Comparison of ENCODE assay signal across 8 cellular contexts in genomic region chr9:33623658-33624586, GRCh38.
A peak's percentile ranks its signal among the peaks of the same experiment; 100 is the strongest.
DNase-seq lines count a peak whose midpoint lies in the region; ATAC-seq and TF ChIP-seq lines count a peak whose summit lies in the region.

No MANE protein-coding gene starts in this region.

- peaks cover 22 to 37% (median 26%) of the 10 kb centered on the region in 5 donors for H3K27me3 Mint-ChIP-seq in naive thymus-derived CD4-positive, alpha-beta T cell
- peaks cover 52% of the 10 kb centered on the region for H3K27me3 Mint-ChIP-seq in stimulated activated memory B cell treated with anti-CD40 and anti-IgM and Interleukin-4, amounts not matched to agents 10 μg/mL and 1 μg/mL and 100 μg/mL, for 72 hours

- intact Hi-C loops in naive thymus-derived CD4-positive, alpha-beta T cell (cut with micrococcal nuclease), result loop anchor here (1.0 to 5.0 kb wide), 4 partner anchors 98 to 337 kb away; no protein-coding TSS in a partner anchor

- H3K27ac Mint-ChIP-seq in naive thymus-derived CD4-positive, alpha-beta T cell, result no peak overlapping the region
- H3K27ac Mint-ChIP-seq in stimulated activated memory B cell treated with anti-CD40 and anti-IgM and Interleukin-4, amounts not matched to agents 10 μg/mL and 1 μg/mL and 100 μg/mL, for 72 hours, result no peak overlapping the region

- POLR2A ChIA-PET in AG04450 (lab: Yijun Ruan, JAX), result no interaction called here
- POLR2A ChIA-PET in naive thymus-derived CD4-positive, alpha-beta T cell (lab: Charles Lee), result no interaction called here

- no peak overlapping the region for H3K4me3 Mint-ChIP-seq in naive thymus-derived CD4-positive, alpha-beta T cell
- H3K4me3 Mint-ChIP-seq in stimulated activated memory B cell treated with anti-CD40 and anti-IgM and Interleukin-4, amounts not matched to agents 10 μg/mL and 1 μg/mL and 100 μg/mL, for 72 hours, result no peak overlapping the region

- ATAC-seq in GM18520 (IDR thresholded peaks at IDR 0.05; ENCODE audit: unreplicated experiment), result peak; percentile 60
- ATAC-seq in naive thymus-derived CD4-positive, alpha-beta T cell, result peak; percentile 97
- peak; percentile 87 for ATAC-seq in stimulated activated memory B cell treated with anti-CD40 and anti-IgM and Interleukin-4, amounts not matched to agents 10 μg/mL and 1 μg/mL and 100 μg/mL, for 72 hours

- TF ChIP-seq CTCF in AG04450 (IDR thresholded peaks at IDR 0.05; ENCODE audit: low read depth, low read length), result peak; percentile 78

- H3K27ac ChIP-seq in AG04450 (ENCODE audit: low read depth, low read length), result no peak overlapping the region
- no peak overlapping the region for H3K27ac ChIP-seq in naive thymus-derived CD4-positive, alpha-beta T cell (ENCODE audit: low read depth, low read length)

- H3K4me3 ChIP-seq in AG04450 (ENCODE audit: low read depth, low read length) (no peak overlapping the region), NT2/D1 (ENCODE audit: insufficient read length, low read depth) (no peak overlapping the region)
- no peak overlapping the region for H3K4me3 ChIP-seq in naive thymus-derived CD4-positive, alpha-beta T cell (ENCODE audit: low read length)

- H3K9me3 Mint-ChIP-seq in naive thymus-derived CD4-positive, alpha-beta T cell, result no peaks in the 10 kb centered on the region
- H3K9me3 Mint-ChIP-seq in stimulated activated memory B cell treated with anti-CD40 and anti-IgM and Interleukin-4, amounts not matched to agents 10 μg/mL and 1 μg/mL and 100 μg/mL, for 72 hours, result peaks cover 3% of the 10 kb centered on the region

- peaks cover 3% of the 10 kb centered on the region for H3K4me1 ChIP-seq in NT2/D1 (ENCODE audit: insufficient read depth, insufficient read length)
- no peaks in the 10 kb centered on the region for H3K4me1 ChIP-seq in naive thymus-derived CD4-positive, alpha-beta T cell (ENCODE audit: control insufficient read depth in 2 of 2, insufficient read depth in 2 of 2, low read length in 2 of 2)

- DNase-seq in AG04450 (ENCODE audit: low read depth, low spot score), result peak; percentile 33
- DNase-seq in HS-27A (ENCODE audit: low read depth), result peak; percentile 52
- DNase-seq in NT2/D1 (ENCODE audit: low read depth, low spot score), result peak; percentile 77
- DNase-seq in activated CD8-positive, alpha-beta memory T cell treated with anti-CD3 and anti-CD28 coated beads, Interleukin-2, amount 50 U/mL, for 4 hours, result peak; percentile 66
- DNase-seq in erythroblast (lab: John Stamatoyannopoulos, UW), result peak; percentile 81 to 92
- peak; percentile 42 to 79 (median 72) for DNase-seq in naive thymus-derived CD4-positive, alpha-beta T cell

- H3K36me3 ChIP-seq in NT2/D1 (ENCODE audit: insufficient read depth, insufficient read length, low read length), result no peaks in the 10 kb centered on the region
- H3K36me3 ChIP-seq in naive thymus-derived CD4-positive, alpha-beta T cell (ENCODE audit: control insufficient read depth in 2 of 3, insufficient read depth in 3 of 3, low read length in 3 of 3), result no peaks in the 10 kb centered on the region

- H3K36me3 Mint-ChIP-seq in naive thymus-derived CD4-positive, alpha-beta T cell, result no peaks in the 10 kb centered on the region
- no peaks in the 10 kb centered on the region for H3K36me3 Mint-ChIP-seq in stimulated activated memory B cell treated with anti-CD40 and anti-IgM and Interleukin-4, amounts not matched to agents 10 μg/mL and 1 μg/mL and 100 μg/mL, for 72 hours

- H3K9ac ChIP-seq in NT2/D1 (ENCODE audit: insufficient read length, low read depth), result no peak overlapping the region

- no peaks in the 10 kb centered on the region for H3K9me3 ChIP-seq in AG04450 (ENCODE audit: control insufficient read depth, insufficient read depth, low read length)
- no peaks in the 10 kb centered on the region; the same call in 1 of the 2 replicates for H3K9me3 ChIP-seq in NT2/D1 (ENCODE audit: insufficient read depth, low read length)
- no peaks in the 10 kb centered on the region for H3K9me3 ChIP-seq in naive thymus-derived CD4-positive, alpha-beta T cell (ENCODE audit: control insufficient read depth in 2 of 3, low read length in 3 of 3)

- TF ChIP-seq POLR2A in erythroblast (IDR thresholded peaks at IDR 0.05; ENCODE audit: low read length), result no peak

- peaks cover 3 to 7% (median 4%) of the 10 kb centered on the region in 7 donors for H3K4me1 Mint-ChIP-seq in naive thymus-derived CD4-positive, alpha-beta T cell
- H3K4me1 Mint-ChIP-seq in stimulated activated memory B cell treated with anti-CD40 and anti-IgM and Interleukin-4, amounts not matched to agents 10 μg/mL and 1 μg/mL and 100 μg/mL, for 72 hours, result peaks cover 5% of the 10 kb centered on the region

- CTCF ChIA-PET in AG04450 (lab: Charles Lee), result interaction anchor here (0.5 to 7.2 kb wide), 32 partner anchors 11 to 532 kb away, joined by 3 to 275 read pairs (median 4); partner anchors contain the start of genes ANKRD18B and NOL6
- CTCF ChIA-PET in naive thymus-derived CD4-positive, alpha-beta T cell (lab: Charles Lee), result interaction anchor here (0.6 to 5.4 kb wide), 14 partner anchors 8 to 337 kb away, joined by 3 to 76 read pairs (median 4); no protein-coding TSS in a partner anchor

- H3K27me3 ChIP-seq in AG04450 (ENCODE audit: control insufficient read depth, insufficient read depth, low read length), result peaks cover 2% of the 10 kb centered on the region
- peaks cover 4% of the 10 kb centered on the region for H3K27me3 ChIP-seq in NT2/D1 (ENCODE audit: insufficient read depth, insufficient read length)
- peaks cover 0 to 3% of the 10 kb centered on the region in 2 donors for H3K27me3 ChIP-seq in naive thymus-derived CD4-positive, alpha-beta T cell (ENCODE audit: control insufficient read depth in 2 of 2, insufficient read depth in 2 of 2, low read length in 2 of 2)

Comparison
In these comparisons a context has a peak if more than half of its experiments do, and no peak if none do; other contexts are left out.
1. DNase-seq: peak in every context shown above with its lines; median percentile 86 in erythroblast; 77 in NT2/D1; 72 in naive thymus-derived CD4-positive, alpha-beta T cell; 66 in activated CD8-positive, alpha-beta memory T cell treated with anti-CD3 and anti-CD28 coated beads, Interleukin-2, amount 50 U/mL, for 4 hours; 52 in HS-27A; 33 in AG04450.